In genomic region chr3:17743660-17743995, GRCh38 we compare ENCODE assay signal across 8 cellular contexts. TPM values are rescaled to one million over a fixed set of nuclear protein-coding genes. Genes with fewer than 3 reads are reported as not detected.
DNase-seq lines count a peak whose midpoint lies in the region; ATAC-seq, FAIRE-seq and TF ChIP-seq lines count a peak whose summit lies in the region.

No MANE protein-coding gene starts in this region.

- TF ChIP-seq CTCF in astrocyte (IDR thresholded peaks at IDR 0.05; ENCODE audit: insufficient read depth, low read depth, low read length) (no peak), vagina (IDR thresholded peaks at IDR 0.05) (no peak), GM10266 (IDR thresholded peaks at IDR 0.05; ENCODE audit: control insufficient read depth, insufficient read depth, low read depth, missing control alignments) (no peak)

- H3K9ac ChIP-seq in astrocyte (ENCODE audit: low read length) (peak overlapping the region; percentile 93), muscle layer of colon (ENCODE audit: low read length) (peak overlapping the region; percentile 64)

- H3K27me3 Mint-ChIP-seq in stimulated activated naive CD8-positive, alpha-beta T cell treated with anti-CD3 and anti-CD28 coated beads, Interleukin-15, Interleukin-2, amounts not matched to agents 100 ng/mL and 50 ng/mL, for 24 hours, result no peaks in the 10 kb centered on the region
- H3K27me3 Mint-ChIP-seq in astrocyte (ENCODE audit: low read depth, unreplicated experiment), result no peaks in the 10 kb centered on the region

- peaks cover 24% of the 10 kb centered on the region for H3K79me2 ChIP-seq in astrocyte (ENCODE audit: insufficient read depth, low read length)

- peaks cover 8% of the 10 kb centered on the region for H3K36me3 Mint-ChIP-seq in stimulated activated naive CD8-positive, alpha-beta T cell treated with anti-CD3 and anti-CD28 coated beads, Interleukin-15, Interleukin-2, amounts not matched to agents 100 ng/mL and 50 ng/mL, for 24 hours (ENCODE audit: low read depth)
- H3K36me3 Mint-ChIP-seq in astrocyte (ENCODE audit: low read depth, unreplicated experiment), result no peaks in the 10 kb centered on the region

- H3K9me3 Mint-ChIP-seq in stimulated activated naive CD8-positive, alpha-beta T cell treated with anti-CD3 and anti-CD28 coated beads, Interleukin-15, Interleukin-2, amounts not matched to agents 100 ng/mL and 50 ng/mL, for 24 hours, result no peaks in the 10 kb centered on the region
- no peaks in the 10 kb centered on the region for H3K9me3 Mint-ChIP-seq in astrocyte (ENCODE audit: unreplicated experiment)

- H3K9me3 ChIP-seq in astrocyte (ENCODE audit: insufficient read depth, low read depth, low read length) (no peaks in the 10 kb centered on the region), muscle layer of colon (ENCODE audit: low read length) (no peaks in the 10 kb centered on the region), vagina (no peaks in the 10 kb centered on the region)

- H3K4me1 ChIP-seq in astrocyte (ENCODE audit: insufficient read depth, low read length), result peaks cover 20% of the 10 kb centered on the region
- peaks cover 28% of the 10 kb centered on the region for H3K4me1 ChIP-seq in muscle layer of colon (ENCODE audit: insufficient read depth, low read length)
- H3K4me1 ChIP-seq in vagina, result peaks cover 26% of the 10 kb centered on the region

- H3K36me3 ChIP-seq in astrocyte (ENCODE audit: insufficient read depth, low read length) (no peaks in the 10 kb centered on the region), muscle layer of colon (ENCODE audit: insufficient read depth, low read length) (no peaks in the 10 kb centered on the region), vagina (no peaks in the 10 kb centered on the region)

- peaks cover 55% of the 10 kb centered on the region for H3K4me1 Mint-ChIP-seq in stimulated activated naive CD8-positive, alpha-beta T cell treated with anti-CD3 and anti-CD28 coated beads, Interleukin-15, Interleukin-2, amounts not matched to agents 100 ng/mL and 50 ng/mL, for 24 hours (ENCODE audit: low read depth)
- H3K4me1 Mint-ChIP-seq in astrocyte (ENCODE audit: low read depth, unreplicated experiment), result peaks cover 23% of the 10 kb centered on the region

- peak overlapping the region; percentile 98 for H3K27ac Mint-ChIP-seq in stimulated activated naive CD8-positive, alpha-beta T cell treated with anti-CD3 and anti-CD28 coated beads, Interleukin-15, Interleukin-2, amounts not matched to agents 100 ng/mL and 50 ng/mL, for 24 hours
- no peak overlapping the region for H3K27ac Mint-ChIP-seq in astrocyte (ENCODE audit: unreplicated experiment)

- H3K4me2 ChIP-seq in astrocyte (ENCODE audit: low read length), result peak overlapping the region; percentile 84

- H3K4me3 ChIP-seq in astrocyte (ENCODE audit: insufficient read depth, low read depth, low read length), result no peak overlapping the region
- no peak overlapping the region for H3K4me3 ChIP-seq in muscle layer of colon (ENCODE audit: low read depth in 1 of 2, low read length in 2 of 2)
- no peak overlapping the region for H3K4me3 ChIP-seq in vagina

- no peak for DNase-seq in stimulated activated naive CD8-positive, alpha-beta T cell treated with anti-CD3 and anti-CD28 coated beads, Interleukin-15, Interleukin-2, amounts not matched to agents 100 U/mL and 50 U/mL, for 24 hours
- DNase-seq in astrocyte (ENCODE audit: low read depth), result no peak
- no peak for DNase-seq in vagina (ENCODE audit: extremely low spot score in 2 of 2)
- no peak for DNase-seq in NCI-H2196 treated with DMSO at 0.1 percent for 48 hours (lab: John Stamatoyannopoulos, UW; ENCODE audit: unreplicated experiment)
- no peak for DNase-seq in GM10266 (ENCODE audit: extremely low spot score)
- no peak for DNase-seq in HTR-8/SVneo (ENCODE audit: insufficient read length, low spot score)

- ATAC-seq in stimulated activated naive CD8-positive, alpha-beta T cell treated with anti-CD3 and anti-CD28 coated beads, Interleukin-15, Interleukin-2, amounts not matched to agents 100 U/mL and 50 U/mL, for 24 hours, result no peak

- peak overlapping the region; percentile 92 for H3K4me3 Mint-ChIP-seq in stimulated activated naive CD8-positive, alpha-beta T cell treated with anti-CD3 and anti-CD28 coated beads, Interleukin-15, Interleukin-2, amounts not matched to agents 100 ng/mL and 50 ng/mL, for 24 hours
- peak overlapping the region; percentile 87 for H3K4me3 Mint-ChIP-seq in astrocyte (ENCODE audit: unreplicated experiment)

- TF ChIP-seq POLR2A in vagina (IDR thresholded peaks at IDR 0.05), result no peak

- H3K27ac ChIP-seq in astrocyte (ENCODE audit: low read depth, low read length) (no peak overlapping the region), muscle layer of colon (ENCODE audit: low read depth, low read length) (no peak overlapping the region), vagina (peak overlapping the region; percentile 95)

- no peaks in the 10 kb centered on the region for H3K27me3 ChIP-seq in astrocyte (ENCODE audit: insufficient read depth, low read length)
- no peaks in the 10 kb centered on the region for H3K27me3 ChIP-seq in muscle layer of colon (ENCODE audit: control insufficient read depth in 1 of 2, insufficient read depth in 2 of 2, low read length in 2 of 2)
- H3K27me3 ChIP-seq in vagina, result no peaks in the 10 kb centered on the region

- no peak overlapping the region for H2AFZ ChIP-seq in astrocyte (ENCODE audit: low read depth, low read length)

- FAIRE-seq in astrocyte (lab: Jason Lieb, UNC), result no peak
- FAIRE-seq in HTR-8/SVneo (lab: Jason Lieb, UNC), result no peak

- no peaks in the 10 kb centered on the region for H4K20me1 ChIP-seq in astrocyte (ENCODE audit: insufficient read depth, low read length)

- intact Hi-C loops in vagina (cut with DNase I), result no loop called here

RNA-seq across cellular contexts. Expression of gene TBC1D5, which starts 1.2 kb away (rescaled TPM):
- total RNA-seq in astrocyte (22.7 and 23.0 TPM in 2 replicates), vagina (48.1 TPM)
